25 cellular contexts compared by ENCODE assay signal in genomic region chr7:18464830-18465229, GRCh38.
"Had no signal": no experiment of that assay in that cellular context is flagged by ENCODE, and none has a peak within 500 bp of the region (broad histone marks: within the 10 kb centered on the region; RNA-seq: fewer than 3 reads in every experiment).

No MANE protein-coding gene starts in this region.

- H3K27me3 Mint-ChIP-seq: effector memory CD8-positive, alpha-beta T cell; naive B cell had no signal

- FAIRE-seq: colon, endometrium, keratinocyte had no signal

- H3K4me3 ChIP-seq: coronary artery, esophagus squamous epithelium, gastrocnemius medialis, heart right ventricle, left lung, lower lobe of right lung, mucosa of descending colon had no signal

- H3K36me3 ChIP-seq: esophagus squamous epithelium, gastrocnemius medialis, heart right ventricle, left lung, lower lobe of right lung had no signal

- H3K4me1 ChIP-seq: esophagus squamous epithelium, gastrocnemius medialis, left lung, lower lobe of right lung had no signal

- H3K4me3 Mint-ChIP-seq: effector memory CD8-positive, alpha-beta T cell; endodermal cell; mesothelial cell of epicardium had no signal

- DNase-seq: effector CD8-positive, alpha-beta T cell; effector memory CD8-positive, alpha-beta T cell; endodermal cell; erythroblast; esophagus squamous epithelium; foreskin fibroblast; foreskin melanocyte; gastrocnemius medialis; glutamatergic neuron; head of caudate nucleus; heart right ventricle; hippocampal formation; left cardiac atrium; left lung; left ventricle myocardium superior; lower lobe of right lung; mesenchymal stem cell; mucosa of descending colon; naive B cell had no signal

- H3K9me3 Mint-ChIP-seq: effector memory CD8-positive, alpha-beta T cell; endodermal cell; naive B cell had no signal

- H3K36me3 Mint-ChIP-seq: naive B cell had no signal

- H3K27ac ChIP-seq: coronary artery, epithelial cell of prostate, esophagus squamous epithelium, gastrocnemius medialis, heart right ventricle, left lung, lower lobe of right lung had no signal

- H3K27me3 ChIP-seq: esophagus squamous epithelium, gastrocnemius medialis, heart right ventricle, left lung had no signal

- H3K9me3 ChIP-seq: esophagus squamous epithelium, gastrocnemius medialis, left lung, lower lobe of right lung, mucosa of descending colon had no signal

- H3K27ac Mint-ChIP-seq: effector memory CD8-positive, alpha-beta T cell; endodermal cell; mesothelial cell of epicardium had no signal
